In the genomic region with DNA sequence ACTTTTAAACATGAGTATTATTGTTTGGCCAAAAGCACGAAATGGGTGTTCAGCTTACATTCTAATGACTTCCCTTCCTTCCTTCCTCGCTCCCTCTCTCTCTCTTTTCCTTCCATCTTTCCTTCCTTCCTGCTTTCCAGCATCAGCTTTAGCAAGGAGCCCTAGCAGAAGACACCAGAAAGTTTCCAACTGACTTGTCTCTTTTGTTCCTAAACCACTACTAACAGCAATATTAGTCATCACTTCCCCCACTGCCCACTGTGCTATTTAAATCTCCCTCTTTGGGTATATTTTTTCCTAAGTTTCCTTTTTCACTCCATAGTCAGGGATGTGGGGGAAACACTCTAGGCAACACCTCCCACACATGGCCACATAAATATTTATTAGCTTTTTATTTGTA, we compare ENCODE assay signal across 1 cellular context.
TF ChIP-seq lines count a peak whose summit lies in the region.

No MANE protein-coding gene starts in this region.

TF ChIP-seq in endothelial cell of umbilical vein, 7 proteins besides CTCF, POLR2A, EP300 and RAD21:
- TF ChIP-seq FOS (IDR thresholded peaks at IDR 0.05; ENCODE audit: borderline replicate concordance, insufficient read depth, low read length) = peak; percentile 16
- TF ChIP-seq JUN (IDR thresholded peaks at IDR 0.05; ENCODE audit: borderline replicate concordance, insufficient read depth, insufficient read length, low read depth) = peak; percentile 17
